ENCODE assay signal across 13 cellular contexts in genomic region chr7:2893411-2893861, GRCh38. TPM values are rescaled to one million over a fixed set of nuclear protein-coding genes. Genes with fewer than 3 reads are reported as not detected.
A peak's percentile ranks its signal among the peaks of the same experiment; 100 is the strongest.
DNase-seq lines count a peak whose midpoint lies in the region; ATAC-seq, FAIRE-seq and TF ChIP-seq lines count a peak whose summit lies in the region.
"Had no signal": no experiment of that assay in that cellular context is flagged by ENCODE, and none has a peak within 500 bp of the region (broad histone marks: within the 10 kb centered on the region; RNA-seq: fewer than 3 reads in every experiment).

No MANE protein-coding gene starts in this region.

- 72 to 75% methylated on average over 8 to 9 of the region's 9 CpGs for WGBS in tibial nerve, 2 donors

- peaks cover 0 to 5% (median 0%) of the 10 kb centered on the region in 4 donors for H3K4me1 ChIP-seq in tibial nerve

- H3K36me3 ChIP-seq in tibial nerve: no peaks in the 10 kb centered on the region
- H3K36me3 ChIP-seq: brain microvascular endothelial cell had no signal

- peak overlapping the region; percentile 94 for H3K27ac Mint-ChIP-seq in activated naive CD8-positive, alpha-beta T cell

- peaks cover 22% of the 10 kb centered on the region for H3K4me1 Mint-ChIP-seq in activated naive CD8-positive, alpha-beta T cell (ENCODE audit: low read depth)

- TF ChIP-seq POLR2A in GM12891 (IDR thresholded peaks at IDR 0.05; ENCODE audit: low read depth, low read length): no peak
- no peak for TF ChIP-seq POLR2A in tibial nerve (IDR thresholded peaks at IDR 0.05)

- TF ChIP-seq EP300 in tibial nerve (IDR thresholded peaks at IDR 0.05): no peak

- DNase-seq in A172 (ENCODE audit: low spot score) (peak; percentile 22), GM12891 (ENCODE audit: insufficient read length, low spot score) (no peak), NCI-H226 (no peak), tibial nerve (ENCODE audit: low spot score in 2 of 2) (no peak), hippocampal formation (lab: John Stamatoyannopoulos, UW) (no peak)
- DNase-seq: brain microvascular endothelial cell, glutamatergic neuron, H9, T1000 had no signal

- no peaks in the 10 kb centered on the region for H3K9me3 Mint-ChIP-seq in activated naive CD8-positive, alpha-beta T cell (ENCODE audit: low read depth)
- H3K9me3 Mint-ChIP-seq: H9 had no signal

- no peaks in the 10 kb centered on the region for H3K27me3 Mint-ChIP-seq in activated naive CD8-positive, alpha-beta T cell

- no peaks in the 10 kb centered on the region for H3K36me3 Mint-ChIP-seq in activated naive CD8-positive, alpha-beta T cell

- peak; percentile 49 for ATAC-seq in HG03432 (IDR thresholded peaks at IDR 0.05; ENCODE audit: unreplicated experiment)
- ATAC-seq in GM21423 (IDR thresholded peaks at IDR 0.05; ENCODE audit: unreplicated experiment): no peak
- ATAC-seq: left lobe of liver had no signal

- peak overlapping the region; percentile 86 for H3K4me3 Mint-ChIP-seq in activated naive CD8-positive, alpha-beta T cell
- H3K4me3 Mint-ChIP-seq: H9 had no signal

- no peak for TF ChIP-seq CTCF in tibial nerve (IDR thresholded peaks at IDR 0.05)

- H3K27me3 ChIP-seq in tibial nerve: peaks cover 0 to 4% of the 10 kb centered on the region in 2 donors
- H3K27me3 ChIP-seq: brain microvascular endothelial cell had no signal

- no peak overlapping the region for H3K4me3 ChIP-seq in tibial nerve

- peaks cover 0 to 6% (median 0%) of the 10 kb centered on the region in 4 donors for H3K9me3 ChIP-seq in tibial nerve

- FAIRE-seq in GM12891 (lab: Jason Lieb, UNC): peak; percentile 81

- H3K27ac ChIP-seq in tibial nerve: no peak overlapping the region
- H3K27ac ChIP-seq: brain microvascular endothelial cell had no signal

TF ChIP-seq in GM12891, 5 proteins besides CTCF, POLR2A, EP300 and RAD21:
- TF ChIP-seq PAX5 (IDR thresholded peaks at IDR 0.05; ENCODE audit: insufficient read depth, low read length, severe bottlenecking) (no peak), POLR2AphosphoS5 (IDR thresholded peaks at IDR 0.05; ENCODE audit: low read depth, low read length) (no peak), SPI1 (IDR thresholded peaks at IDR 0.05; ENCODE audit: low read depth, low read length) (no peak), POU2F2 (IDR thresholded peaks at IDR 0.05; ENCODE audit: low read depth, low read length) (no peak), TAF1 (IDR thresholded peaks at IDR 0.05; ENCODE audit: low read depth, low read length) (no peak)

RNA-seq across cellular contexts. Expression of gene GNA12, which starts 49.3 kb away (rescaled TPM):
- total RNA-seq in A172 (2014; rRNA removed; shearing (Covaris generic)): 16.4 and 22.4 TPM in 2 replicates
- polyA plus RNA-seq in GM12891 (2012; ENCODE audit: low read depth, missing spikeins): 17.9 TPM
- total RNA-seq in tibial nerve: 10 to 100 TPM; 21.3 to 36.0 (median 29.4) TPM
